ENCODE assay signal across 1 cellular context in genomic region chr5:100900142-100900795, GRCh38.
TF ChIP-seq lines count a peak whose summit lies in the region.

No MANE protein-coding gene starts in this region.

TF ChIP-seq in GM12878, 131 proteins besides CTCF, POLR2A, EP300 and RAD21 (continued from another document and continues in another):
- TF ChIP-seq, protein P1, sequence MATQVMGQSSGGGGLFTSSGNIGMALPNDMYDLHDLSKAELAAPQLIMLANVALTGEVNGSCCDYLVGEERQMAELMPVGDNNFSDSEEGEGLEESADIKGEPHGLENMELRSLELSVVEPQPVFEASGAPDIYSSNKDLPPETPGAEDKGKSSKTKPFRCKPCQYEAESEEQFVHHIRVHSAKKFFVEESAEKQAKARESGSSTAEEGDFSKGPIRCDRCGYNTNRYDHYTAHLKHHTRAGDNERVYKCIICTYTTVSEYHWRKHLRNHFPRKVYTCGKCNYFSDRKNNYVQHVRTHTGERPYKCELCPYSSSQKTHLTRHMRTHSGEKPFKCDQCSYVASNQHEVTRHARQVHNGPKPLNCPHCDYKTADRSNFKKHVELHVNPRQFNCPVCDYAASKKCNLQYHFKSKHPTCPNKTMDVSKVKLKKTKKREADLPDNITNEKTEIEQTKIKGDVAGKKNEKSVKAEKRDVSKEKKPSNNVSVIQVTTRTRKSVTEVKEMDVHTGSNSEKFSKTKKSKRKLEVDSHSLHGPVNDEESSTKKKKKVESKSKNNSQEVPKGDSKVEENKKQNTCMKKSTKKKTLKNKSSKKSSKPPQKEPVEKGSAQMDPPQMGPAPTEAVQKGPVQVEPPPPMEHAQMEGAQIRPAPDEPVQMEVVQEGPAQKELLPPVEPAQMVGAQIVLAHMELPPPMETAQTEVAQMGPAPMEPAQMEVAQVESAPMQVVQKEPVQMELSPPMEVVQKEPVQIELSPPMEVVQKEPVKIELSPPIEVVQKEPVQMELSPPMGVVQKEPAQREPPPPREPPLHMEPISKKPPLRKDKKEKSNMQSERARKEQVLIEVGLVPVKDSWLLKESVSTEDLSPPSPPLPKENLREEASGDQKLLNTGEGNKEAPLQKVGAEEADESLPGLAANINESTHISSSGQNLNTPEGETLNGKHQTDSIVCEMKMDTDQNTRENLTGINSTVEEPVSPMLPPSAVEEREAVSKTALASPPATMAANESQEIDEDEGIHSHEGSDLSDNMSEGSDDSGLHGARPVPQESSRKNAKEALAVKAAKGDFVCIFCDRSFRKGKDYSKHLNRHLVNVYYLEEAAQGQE (IDR thresholded peaks at IDR 0.05; ENCODE audit: low read depth, low read length): no peak
- TF ChIP-seq PAX5 (IDR thresholded peaks at IDR 0.05; ENCODE audit: borderline replicate concordance, low read depth, low read length): no peak
- TF ChIP-seq KDM1A (IDR thresholded peaks at IDR 0.05; ENCODE audit: borderline replicate concordance): no peak
- TF ChIP-seq ZNF24 (IDR thresholded peaks at IDR 0.05): no peak
- TF ChIP-seq, protein P2, sequence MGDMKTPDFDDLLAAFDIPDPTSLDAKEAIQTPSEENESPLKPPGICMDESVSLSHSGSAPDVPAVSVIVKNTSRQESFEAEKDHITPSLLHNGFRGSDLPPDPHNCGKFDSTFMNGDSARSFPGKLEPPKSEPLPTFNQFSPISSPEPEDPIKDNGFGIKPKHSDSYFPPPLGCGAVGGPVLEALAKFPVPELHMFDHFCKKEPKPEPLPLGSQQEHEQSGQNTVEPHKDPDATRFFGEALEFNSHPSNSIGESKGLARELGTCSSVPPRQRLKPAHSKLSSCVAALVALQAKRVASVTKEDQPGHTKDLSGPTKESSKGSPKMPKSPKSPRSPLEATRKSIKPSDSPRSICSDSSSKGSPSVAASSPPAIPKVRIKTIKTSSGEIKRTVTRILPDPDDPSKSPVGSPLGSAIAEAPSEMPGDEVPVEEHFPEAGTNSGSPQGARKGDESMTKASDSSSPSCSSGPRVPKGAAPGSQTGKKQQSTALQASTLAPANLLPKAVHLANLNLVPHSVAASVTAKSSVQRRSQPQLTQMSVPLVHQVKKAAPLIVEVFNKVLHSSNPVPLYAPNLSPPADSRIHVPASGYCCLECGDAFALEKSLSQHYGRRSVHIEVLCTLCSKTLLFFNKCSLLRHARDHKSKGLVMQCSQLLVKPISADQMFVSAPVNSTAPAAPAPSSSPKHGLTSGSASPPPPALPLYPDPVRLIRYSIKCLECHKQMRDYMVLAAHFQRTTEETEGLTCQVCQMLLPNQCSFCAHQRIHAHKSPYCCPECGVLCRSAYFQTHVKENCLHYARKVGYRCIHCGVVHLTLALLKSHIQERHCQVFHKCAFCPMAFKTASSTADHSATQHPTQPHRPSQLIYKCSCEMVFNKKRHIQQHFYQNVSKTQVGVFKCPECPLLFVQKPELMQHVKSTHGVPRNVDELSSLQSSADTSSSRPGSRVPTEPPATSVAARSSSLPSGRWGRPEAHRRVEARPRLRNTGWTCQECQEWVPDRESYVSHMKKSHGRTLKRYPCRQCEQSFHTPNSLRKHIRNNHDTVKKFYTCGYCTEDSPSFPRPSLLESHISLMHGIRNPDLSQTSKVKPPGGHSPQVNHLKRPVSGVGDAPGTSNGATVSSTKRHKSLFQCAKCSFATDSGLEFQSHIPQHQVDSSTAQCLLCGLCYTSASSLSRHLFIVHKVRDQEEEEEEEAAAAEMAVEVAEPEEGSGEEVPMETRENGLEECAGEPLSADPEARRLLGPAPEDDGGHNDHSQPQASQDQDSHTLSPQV (IDR thresholded peaks at IDR 0.05): no peak
- TF ChIP-seq IRF4 (IDR thresholded peaks at IDR 0.05; ENCODE audit: low read depth, low read length): no peak
- TF ChIP-seq, protein P3, sequence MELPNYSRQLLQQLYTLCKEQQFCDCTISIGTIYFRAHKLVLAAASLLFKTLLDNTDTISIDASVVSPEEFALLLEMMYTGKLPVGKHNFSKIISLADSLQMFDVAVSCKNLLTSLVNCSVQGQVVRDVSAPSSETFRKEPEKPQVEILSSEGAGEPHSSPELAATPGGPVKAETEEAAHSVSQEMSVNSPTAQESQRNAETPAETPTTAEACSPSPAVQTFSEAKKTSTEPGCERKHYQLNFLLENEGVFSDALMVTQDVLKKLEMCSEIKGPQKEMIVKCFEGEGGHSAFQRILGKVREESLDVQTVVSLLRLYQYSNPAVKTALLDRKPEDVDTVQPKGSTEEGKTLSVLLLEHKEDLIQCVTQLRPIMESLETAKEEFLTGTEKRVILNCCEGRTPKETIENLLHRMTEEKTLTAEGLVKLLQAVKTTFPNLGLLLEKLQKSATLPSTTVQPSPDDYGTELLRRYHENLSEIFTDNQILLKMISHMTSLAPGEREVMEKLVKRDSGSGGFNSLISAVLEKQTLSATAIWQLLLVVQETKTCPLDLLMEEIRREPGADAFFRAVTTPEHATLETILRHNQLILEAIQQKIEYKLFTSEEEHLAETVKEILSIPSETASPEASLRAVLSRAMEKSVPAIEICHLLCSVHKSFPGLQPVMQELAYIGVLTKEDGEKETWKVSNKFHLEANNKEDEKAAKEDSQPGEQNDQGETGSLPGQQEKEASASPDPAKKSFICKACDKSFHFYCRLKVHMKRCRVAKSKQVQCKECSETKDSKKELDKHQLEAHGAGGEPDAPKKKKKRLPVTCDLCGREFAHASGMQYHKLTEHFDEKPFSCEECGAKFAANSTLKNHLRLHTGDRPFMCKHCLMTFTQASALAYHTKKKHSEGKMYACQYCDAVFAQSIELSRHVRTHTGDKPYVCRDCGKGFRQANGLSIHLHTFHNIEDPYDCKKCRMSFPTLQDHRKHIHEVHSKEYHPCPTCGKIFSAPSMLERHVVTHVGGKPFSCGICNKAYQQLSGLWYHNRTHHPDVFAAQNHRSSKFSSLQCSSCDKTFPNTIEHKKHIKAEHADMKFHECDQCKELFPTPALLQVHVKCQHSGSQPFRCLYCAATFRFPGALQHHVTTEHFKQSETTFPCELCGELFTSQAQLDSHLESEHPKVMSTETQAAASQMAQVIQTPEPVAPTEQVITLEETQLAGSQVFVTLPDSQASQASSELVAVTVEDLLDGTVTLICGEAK (IDR thresholded peaks at IDR 0.05; ENCODE audit: borderline replicate concordance): no peak
- no peak for TF ChIP-seq NR2C1 (IDR thresholded peaks at IDR 0.05)
- TF ChIP-seq, protein P4, sequence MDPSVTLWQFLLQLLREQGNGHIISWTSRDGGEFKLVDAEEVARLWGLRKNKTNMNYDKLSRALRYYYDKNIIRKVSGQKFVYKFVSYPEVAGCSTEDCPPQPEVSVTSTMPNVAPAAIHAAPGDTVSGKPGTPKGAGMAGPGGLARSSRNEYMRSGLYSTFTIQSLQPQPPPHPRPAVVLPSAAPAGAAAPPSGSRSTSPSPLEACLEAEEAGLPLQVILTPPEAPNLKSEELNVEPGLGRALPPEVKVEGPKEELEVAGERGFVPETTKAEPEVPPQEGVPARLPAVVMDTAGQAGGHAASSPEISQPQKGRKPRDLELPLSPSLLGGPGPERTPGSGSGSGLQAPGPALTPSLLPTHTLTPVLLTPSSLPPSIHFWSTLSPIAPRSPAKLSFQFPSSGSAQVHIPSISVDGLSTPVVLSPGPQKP (IDR thresholded peaks at IDR 0.05; ENCODE audit: low read depth, low read length): no peak
- no peak for TF ChIP-seq ZBED1 (IDR thresholded peaks at IDR 0.05; ENCODE audit: borderline replicate concordance)
- TF ChIP-seq, protein P5, sequence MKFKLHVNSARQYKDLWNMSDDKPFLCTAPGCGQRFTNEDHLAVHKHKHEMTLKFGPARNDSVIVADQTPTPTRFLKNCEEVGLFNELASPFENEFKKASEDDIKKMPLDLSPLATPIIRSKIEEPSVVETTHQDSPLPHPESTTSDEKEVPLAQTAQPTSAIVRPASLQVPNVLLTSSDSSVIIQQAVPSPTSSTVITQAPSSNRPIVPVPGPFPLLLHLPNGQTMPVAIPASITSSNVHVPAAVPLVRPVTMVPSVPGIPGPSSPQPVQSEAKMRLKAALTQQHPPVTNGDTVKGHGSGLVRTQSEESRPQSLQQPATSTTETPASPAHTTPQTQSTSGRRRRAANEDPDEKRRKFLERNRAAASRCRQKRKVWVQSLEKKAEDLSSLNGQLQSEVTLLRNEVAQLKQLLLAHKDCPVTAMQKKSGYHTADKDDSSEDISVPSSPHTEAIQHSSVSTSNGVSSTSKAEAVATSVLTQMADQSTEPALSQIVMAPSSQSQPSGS (IDR thresholded peaks at IDR 0.05; ENCODE audit: low read length): peak; percentile 63; the same call in 1 of the 2 replicates
- no peak for TF ChIP-seq KLF5 (IDR thresholded peaks at IDR 0.05; ENCODE audit: partially characterized antibody)
- TF ChIP-seq BMI1 (IDR thresholded peaks at IDR 0.05; ENCODE audit: borderline replicate concordance): no peak
- no peak for TF ChIP-seq USF2 (IDR thresholded peaks at IDR 0.05; ENCODE audit: borderline replicate concordance, low read depth, low read length)
- peak; percentile 6; the same call in 1 of the 2 replicates for TF ChIP-seq DPF2 (IDR thresholded peaks at IDR 0.05)
- TF ChIP-seq RCOR1 (conservative IDR thresholded peaks at IDR 0.05; ENCODE audit: low read depth, low read length): no peak
- no peak for TF ChIP-seq NR2C2 (IDR thresholded peaks at IDR 0.05; ENCODE audit: borderline replicate concordance, control insufficient read depth, insufficient read length, low read depth)
- no peak for TF ChIP-seq HDAC6 (IDR thresholded peaks at IDR 0.05; ENCODE audit: unreplicated experiment)
- TF ChIP-seq MAX (IDR thresholded peaks at IDR 0.05; ENCODE audit: low read depth, low read length): peak; percentile 67
- TF ChIP-seq POLR2AphosphoS2 (IDR thresholded peaks at IDR 0.05; ENCODE audit: low read depth, low read length): no peak; the same call in 1 of the 2 replicates
- no peak for TF ChIP-seq ZNF217 (IDR thresholded peaks at IDR 0.05)
- TF ChIP-seq HCFC1 (IDR thresholded peaks at IDR 0.05; ENCODE audit: low read length): no peak
- no peak for TF ChIP-seq ATF3 (IDR thresholded peaks at IDR 0.05; ENCODE audit: borderline replicate concordance, extremely low read depth, low read depth, low read length)
- 0 out of 2 replicates have a peak, but pooled peaks have one; percentile 2 for TF ChIP-seq MEF2A (IDR thresholded peaks at IDR 0.05; ENCODE audit: insufficient read depth, low read depth, low read length)
- TF ChIP-seq SIN3A (IDR thresholded peaks at IDR 0.05; ENCODE audit: low read depth, low read length): peak; percentile 3; the same call in 1 of the 2 replicates
- no peak; the same call in 1 of the 2 replicates for TF ChIP-seq RUNX3 (IDR thresholded peaks at IDR 0.05; ENCODE audit: low read length)
- TF ChIP-seq HDGF (IDR thresholded peaks at IDR 0.05): no peak
- no peak for TF ChIP-seq TBL1XR1 (IDR thresholded peaks at IDR 0.05; ENCODE audit: low read depth, low read length)
- peak; percentile 48 for TF ChIP-seq SMAD5 (IDR thresholded peaks at IDR 0.05; ENCODE audit: low read depth)
- no peak; the same call in 1 of the 2 replicates for TF ChIP-seq JUNB (IDR thresholded peaks at IDR 0.05)
- TF ChIP-seq ZNF274 (IDR thresholded peaks at IDR 0.05; ENCODE audit: insufficient read depth, insufficient read length): no peak
- 0 out of 2 replicates have a peak, but pooled peaks have one; percentile 15 for TF ChIP-seq CREB1 (IDR thresholded peaks at IDR 0.05; ENCODE audit: low read depth)
- TF ChIP-seq BRCA1 (IDR thresholded peaks at IDR 0.05; ENCODE audit: low read depth, low read length): no peak
- TF ChIP-seq TCF3 (IDR thresholded peaks at IDR 0.05; ENCODE audit: borderline replicate concordance, insufficient read depth, low read depth, low read length): peak; percentile 9; the same call in 1 of the 2 replicates
- no peak for TF ChIP-seq ZBTB33 (IDR thresholded peaks at IDR 0.05)
- TF ChIP-seq ESRRA (IDR thresholded peaks at IDR 0.05; ENCODE audit: low read length): no peak
- TF ChIP-seq, protein P6, sequence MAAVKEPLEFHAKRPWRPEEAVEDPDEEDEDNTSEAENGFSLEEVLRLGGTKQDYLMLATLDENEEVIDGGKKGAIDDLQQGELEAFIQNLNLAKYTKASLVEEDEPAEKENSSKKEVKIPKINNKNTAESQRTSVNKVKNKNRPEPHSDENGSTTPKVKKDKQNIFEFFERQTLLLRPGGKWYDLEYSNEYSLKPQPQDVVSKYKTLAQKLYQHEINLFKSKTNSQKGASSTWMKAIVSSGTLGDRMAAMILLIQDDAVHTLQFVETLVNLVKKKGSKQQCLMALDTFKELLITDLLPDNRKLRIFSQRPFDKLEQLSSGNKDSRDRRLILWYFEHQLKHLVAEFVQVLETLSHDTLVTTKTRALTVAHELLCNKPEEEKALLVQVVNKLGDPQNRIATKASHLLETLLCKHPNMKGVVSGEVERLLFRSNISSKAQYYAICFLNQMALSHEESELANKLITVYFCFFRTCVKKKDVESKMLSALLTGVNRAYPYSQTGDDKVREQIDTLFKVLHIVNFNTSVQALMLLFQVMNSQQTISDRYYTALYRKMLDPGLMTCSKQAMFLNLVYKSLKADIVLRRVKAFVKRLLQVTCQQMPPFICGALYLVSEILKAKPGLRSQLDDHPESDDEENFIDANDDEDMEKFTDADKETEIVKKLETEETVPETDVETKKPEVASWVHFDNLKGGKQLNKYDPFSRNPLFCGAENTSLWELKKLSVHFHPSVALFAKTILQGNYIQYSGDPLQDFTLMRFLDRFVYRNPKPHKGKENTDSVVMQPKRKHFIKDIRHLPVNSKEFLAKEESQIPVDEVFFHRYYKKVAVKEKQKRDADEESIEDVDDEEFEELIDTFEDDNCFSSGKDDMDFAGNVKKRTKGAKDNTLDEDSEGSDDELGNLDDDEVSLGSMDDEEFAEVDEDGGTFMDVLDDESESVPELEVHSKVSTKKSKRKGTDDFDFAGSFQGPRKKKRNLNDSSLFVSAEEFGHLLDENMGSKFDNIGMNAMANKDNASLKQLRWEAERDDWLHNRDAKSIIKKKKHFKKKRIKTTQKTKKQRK (IDR thresholded peaks at IDR 0.05; ENCODE audit: low read depth, low read length): no peak
- no peak for TF ChIP-seq BACH1 (IDR thresholded peaks at IDR 0.05; ENCODE audit: borderline replicate concordance)
